ENCODE assay signal across 1 cellular context in genomic region chr1:212466913-212467650, GRCh38.
TF ChIP-seq lines count a peak whose summit lies in the region.

No MANE protein-coding gene starts in this region.

TF ChIP-seq in GM23338, 12 proteins besides CTCF, POLR2A, EP300 and RAD21 (continued from another document):
- TF ChIP-seq ZNF462 (CRISPR knock-in tag; IDR thresholded peaks at IDR 0.05) (no peak), JUNB (IDR thresholded peaks at IDR 0.05; ENCODE audit: unreplicated experiment) (no peak), POLR2AphosphoS5 (IDR thresholded peaks at IDR 0.05; ENCODE audit: low read depth) (no peak), ETS1 (IDR thresholded peaks at IDR 0.05) (no peak), EZH2phosphoT487 (IDR thresholded peaks at IDR 0.05; ENCODE audit: unreplicated experiment) (no peak), REST (IDR thresholded peaks at IDR 0.05; ENCODE audit: unreplicated experiment) (no peak), NANOG (IDR thresholded peaks at IDR 0.05; ENCODE audit: borderline replicate concordance) (no peak)
